Comparison of ENCODE assay signal across 24 cellular contexts in genomic region chr6:20265842-20266241, GRCh38.
"Had no signal": no experiment of that assay in that cellular context is flagged by ENCODE, and none has a peak within 500 bp of the region (broad histone marks: within the 10 kb centered on the region; RNA-seq: fewer than 3 reads in every experiment).

No MANE protein-coding gene starts in this region.

- DNase-seq: activated CD4-positive, CD25-positive, alpha-beta regulatory T cell; activated CD8-positive, alpha-beta memory T cell treated with anti-CD3 and anti-CD28 coated beads, Interleukin-2, amount 50 U/mL, for 4 hours; activated CD8-positive, alpha-beta T cell treated with anti-CD3 and anti-CD28 coated beads for 36 hours; activated gamma-delta T cell treated with Interleukin-2 at 50 U/mL for 16 hours; activated naive CD4-positive, alpha-beta T cell treated with anti-CD3 and anti-CD28 coated beads, Interleukin-2, amount 10 ng/mL, durations not matched to agents 7 days and 5 days; activated naive CD8-positive, alpha-beta T cell treated with anti-CD3 and anti-CD28 coated beads for 36 hours; activated T-cell treated with anti-CD3 and anti-CD28 coated beads, Interleukin-2, amount 50 U/mL, for 72 hours; aorta; central memory CD4-positive, alpha-beta T cell; KBM-7; NCI-H1048; NCI-H146; NCI-H187 treated with DMSO at 0.1 percent for 48 hours; NCI-H2171; NCI-H2227 treated with DMSO at 0.1 percent for 48 hours; NCI-H446 treated with DMSO at 0.1 percent for 48 hours; NCI-H524 treated with DMSO at 0.1 percent for 48 hours; NCI-H774; T-cell; T-helper 2 cell; T1000 had no signal

- H3K4me3 ChIP-seq: breast epithelium, SK-N-MC had no signal

- H3K27me3 ChIP-seq: breast epithelium had no signal

- ATAC-seq: activated CD8-positive, alpha-beta T cell treated with anti-CD3 and anti-CD28 coated beads for 36 hours; activated T-cell treated with anti-CD3 and anti-CD28 coated beads, Interleukin-2, amount 50 U/mL, for 72 hours; Right ventricle myocardium inferior; T-cell had no signal

- H3K36me3 ChIP-seq: breast epithelium had no signal

- H3K4me1 ChIP-seq: breast epithelium had no signal

- H3K27ac ChIP-seq: breast epithelium, SK-N-MC had no signal
